Comparison of ENCODE assay signal across 29 cellular contexts in the genomic region with DNA sequence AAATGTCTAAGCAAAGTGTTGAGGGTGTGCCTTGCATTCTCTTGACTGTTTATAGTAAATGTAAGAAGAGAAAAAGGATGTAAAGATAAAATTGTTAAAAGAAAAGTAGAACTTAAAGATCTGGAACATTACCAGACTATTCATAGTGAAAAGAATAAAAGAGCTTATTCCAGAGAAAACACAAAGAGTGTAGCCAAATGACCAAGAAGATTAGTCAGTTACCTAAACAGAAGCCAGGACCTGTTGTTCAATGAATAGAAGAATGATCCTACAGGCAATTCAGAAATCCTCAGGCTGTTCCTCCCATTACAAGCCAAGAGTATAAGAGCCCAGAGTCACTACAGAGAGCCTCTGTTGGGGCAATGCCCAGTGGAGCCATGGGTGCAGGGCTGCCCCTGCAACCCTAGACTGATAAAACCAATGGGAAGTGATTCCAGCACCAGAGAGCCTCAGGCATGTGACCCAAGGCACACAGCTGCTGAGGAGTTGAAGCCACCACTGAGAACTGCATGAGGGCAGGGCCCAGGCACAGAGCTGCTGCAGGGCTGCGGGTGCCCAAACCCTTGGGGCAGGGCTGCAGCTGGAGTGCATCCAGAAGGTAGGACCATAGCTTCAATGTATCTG.
DNase-seq lines count a peak whose midpoint lies in the region; ATAC-seq, FAIRE-seq and TF ChIP-seq lines count a peak whose summit lies in the region.
"Had no signal": no experiment of that assay in that cellular context is flagged by ENCODE, and none has a peak within 500 bp of the region (broad histone marks: within the 10 kb centered on the region; RNA-seq: fewer than 3 reads in every experiment).

No MANE protein-coding gene starts in this region.

- H3K4me1 ChIP-seq in mammary epithelial cell (ENCODE audit: insufficient read depth, low read length) = peaks cover 23% of the 10 kb centered on the region
- peaks cover 4% of the 10 kb centered on the region for H3K4me1 ChIP-seq in astrocyte (ENCODE audit: insufficient read depth, low read length)
- peaks cover 8% of the 10 kb centered on the region for H3K4me1 ChIP-seq in keratinocyte (ENCODE audit: control insufficient read depth, extremely low read depth, insufficient read depth, low read length)

- DNase-seq in MCF 10A (ENCODE audit: unreplicated experiment) (no peak), mammary epithelial cell (no peak), astrocyte (ENCODE audit: low read depth) (peak; percentile 33), keratinocyte (ENCODE audit: low read depth, low spot score) (no peak), medulla oblongata (ENCODE audit: extremely low spot score) (no peak)
- no peak for DNase-seq in stimulated activated naive B cell treated with anti-CD40 and anti-IgM and Interleukin-4, amounts not matched to agents 10 μg/mL and 1 μg/mL and 100 μg/mL, for 72 hours
- DNase-seq in activated CD4-positive, alpha-beta T cell treated with anti-CD3 and anti-CD28 coated beads for 48 hours = no peak
- DNase-seq: activated CD4-positive, alpha-beta T cell treated with anti-CD3 and anti-CD28 coated beads, Interleukin-2, amount 50 U/mL, for 48 hours; activated CD8-positive, alpha-beta memory T cell treated with anti-CD3 and anti-CD28 coated beads, Interleukin-2, amount 50 U/mL, for 48 hours; Caco-2; effector CD8-positive, alpha-beta T cell; foreskin keratinocyte; lower lobe of right lung; NCI-H1092 treated with DMSO at 0.1 percent for 48 hours; NCI-H187 treated with DMSO at 0.1 percent for 48 hours; NCI-H510A treated with DMSO at 0.1 percent for 48 hours; nephron progenitor cell; ovary; stimulated activated naive CD4-positive, alpha-beta T cell had no signal

- POLR2A ChIA-PET in MCF 10A (lab: Yijun Ruan, JAX) = interaction anchor here (0.5 kb wide), 1 partner anchor 534 kb away, joined by 3 read pairs; no protein-coding TSS in a partner anchor

- peaks cover 36% of the 10 kb centered on the region for H3K4me1 Mint-ChIP-seq in MCF 10A (ENCODE audit: insufficient read depth, unreplicated experiment)
- H3K4me1 Mint-ChIP-seq in astrocyte (ENCODE audit: low read depth, unreplicated experiment) = peaks cover 40% of the 10 kb centered on the region
- H3K4me1 Mint-ChIP-seq in stimulated activated naive B cell treated with anti-CD40 and anti-IgM and Interleukin-4, amounts not matched to agents 10 μg/mL and 1 μg/mL and 100 μg/mL, for 72 hours = peaks cover 4 to 14% of the 10 kb centered on the region in 2 donors
- H3K4me1 Mint-ChIP-seq: activated naive CD4-positive, alpha-beta T cell treated with anti-CD3 and anti-CD28 coated beads, Interleukin-2, amount 50 U/mL, for 24 hours; nephron progenitor cell had no signal

- H3K79me2 ChIP-seq in mammary epithelial cell (ENCODE audit: insufficient read depth, low read length) (no peaks in the 10 kb centered on the region), astrocyte (ENCODE audit: insufficient read depth, low read length) (no peaks in the 10 kb centered on the region), keratinocyte (ENCODE audit: control insufficient read depth, insufficient read depth, low read length) (no peaks in the 10 kb centered on the region)

- BruUV-seq in MCF 10A (replicated peaks; lab: Mats Ljungman, UMichigan) (no TSS peak), mammary epithelial cell (replicated peaks; lab: Mats Ljungman, UMichigan) (no TSS peak)

- H3K4me3 ChIP-seq in mammary epithelial cell (replicated peaks in 1 of 3; ENCODE audit: insufficient read depth in 1 of 3, low read depth in 2 of 3, low read length in 3 of 3) = no peak overlapping the region
- H3K4me3 ChIP-seq in astrocyte (ENCODE audit: insufficient read depth, low read depth, low read length) = no peak overlapping the region
- no peak overlapping the region for H3K4me3 ChIP-seq in keratinocyte (ENCODE audit: control insufficient read depth in 2 of 3, extremely low read depth in 1 of 3, insufficient read depth in 2 of 3, low read depth in 1 of 3, low read length in 3 of 3)
- H3K4me3 ChIP-seq: cardiac muscle cell, coronary artery, heart right ventricle, lower lobe of right lung, ovary, skin epidermis had no signal

- FAIRE-seq in astrocyte (lab: Jason Lieb, UNC) (peak; percentile 72), keratinocyte (lab: Jason Lieb, UNC) (peak; percentile 56)
- FAIRE-seq: G401.6 had no signal

- in situ Hi-C loops in mammary epithelial cell (cut with MboI; ENCODE audit: low sequenced_read_pairs in 2 of 2) = no loop called here

- no peak overlapping the region for H3K4me2 ChIP-seq in mammary epithelial cell (ENCODE audit: insufficient read depth, low read depth, low read length)
- no peak overlapping the region for H3K4me2 ChIP-seq in astrocyte (ENCODE audit: low read length)
- H3K4me2 ChIP-seq in keratinocyte (ENCODE audit: control insufficient read depth, extremely low read depth, insufficient read depth, low read depth, low read length) = no peak overlapping the region

- 90% methylated on average over 1 of the region's 1 CpG for WGBS in mammary epithelial cell (ENCODE audit: low coverage, missing lambda C conversion rate)

- H3K27ac ChIP-seq in mammary epithelial cell (ENCODE audit: insufficient read depth, low read depth, low read length) (no peak overlapping the region), astrocyte (ENCODE audit: low read depth, low read length) (no peak overlapping the region), keratinocyte (ENCODE audit: control insufficient read depth, insufficient read depth, low read length) (no peak overlapping the region)
- H3K27ac ChIP-seq: cardiac muscle cell, coronary artery, foreskin keratinocyte, heart right ventricle, lower lobe of right lung, ovary had no signal

- TF ChIP-seq CTCF in MCF 10A (IDR thresholded peaks at IDR 0.05; ENCODE audit: unreplicated experiment) (no peak), mammary epithelial cell (conservative IDR thresholded peaks at IDR 0.05 in 1 of 2, IDR thresholded peaks at IDR 0.05 in 1 of 2; ENCODE audit: extremely low read depth in 1 of 2, insufficient read depth in 1 of 2, low read depth in 1 of 2, low read length in 2 of 2) (no peak), astrocyte (IDR thresholded peaks at IDR 0.05; ENCODE audit: insufficient read depth, low read depth, low read length) (no peak), keratinocyte (optimal IDR thresholded peaks at IDR 0.05 in 1 of 3, IDR thresholded peaks at IDR 0.05 in 1 of 3, conservative IDR thresholded peaks at IDR 0.05 in 1 of 3; ENCODE audit: extremely low read depth in 1 of 3, insufficient read depth in 2 of 3, low read length in 3 of 3) (no peak)

- dilution Hi-C loops in mammary epithelial cell (cut with HindIII; ENCODE audit: low sequenced_read_pairs) = no loop called here
- dilution Hi-C loops in keratinocyte (cut with MboI; ENCODE audit: extremely low pct_ligation_motif_present, low sequenced_read_pairs) = no loop called here

- H3K9me3 Mint-ChIP-seq in MCF 10A (ENCODE audit: unreplicated experiment) = no peaks in the 10 kb centered on the region
- peaks cover 7% of the 10 kb centered on the region for H3K9me3 Mint-ChIP-seq in astrocyte (ENCODE audit: unreplicated experiment)
- H3K9me3 Mint-ChIP-seq in stimulated activated naive B cell treated with anti-CD40 and anti-IgM and Interleukin-4, amounts not matched to agents 10 μg/mL and 1 μg/mL and 100 μg/mL, for 72 hours = peaks cover 0 to 4% of the 10 kb centered on the region in 2 donors

- intact Hi-C loops in MCF 10A (cut with micrococcal nuclease) (no loop called here), mammary epithelial cell (cut with micrococcal nuclease) (no loop called here)

- no peaks in the 10 kb centered on the region for H3K9me1 ChIP-seq in keratinocyte (ENCODE audit: control insufficient read depth, extremely low read depth, insufficient read depth, low read length)

- H4K20me1 ChIP-seq in mammary epithelial cell (ENCODE audit: insufficient read depth, low read length) (no peaks in the 10 kb centered on the region), astrocyte (ENCODE audit: insufficient read depth, low read length) (no peaks in the 10 kb centered on the region), keratinocyte (ENCODE audit: control insufficient read depth, extremely low read depth, insufficient read depth, low read length) (no peaks in the 10 kb centered on the region)

- CTCF ChIA-PET in MCF 10A (lab: Yijun Ruan, JAX) = interaction anchor here (0.8 kb wide), 1 partner anchor 772 kb away, joined by 3 read pairs; no protein-coding TSS in a partner anchor
- CTCF ChIA-PET in mammary epithelial cell (lab: Charles Lee; ENCODE audit: low non-redundant PET) = no interaction called here

- H3K9me3 ChIP-seq in mammary epithelial cell (replicated peaks; ENCODE audit: insufficient read depth, low read length) = peaks cover 3% of the 10 kb centered on the region
- no peaks in the 10 kb centered on the region for H3K9me3 ChIP-seq in astrocyte (ENCODE audit: insufficient read depth, low read depth, low read length)
- no peaks in the 10 kb centered on the region for H3K9me3 ChIP-seq in keratinocyte (ENCODE audit: control insufficient read depth, low read depth, low read length)
- H3K9me3 ChIP-seq: lower lobe of right lung, ovary had no signal

- peak overlapping the region; percentile 35 for H3K27ac Mint-ChIP-seq in MCF 10A (ENCODE audit: low read depth, unreplicated experiment)
- no peak overlapping the region for H3K27ac Mint-ChIP-seq in astrocyte (ENCODE audit: unreplicated experiment)
- H3K27ac Mint-ChIP-seq in stimulated activated naive B cell treated with anti-CD40 and anti-IgM and Interleukin-4, amounts not matched to agents 10 μg/mL and 1 μg/mL and 100 μg/mL, for 72 hours = peak overlapping the region; percentile 43
- H3K27ac Mint-ChIP-seq: activated naive CD4-positive, alpha-beta T cell treated with anti-CD3 and anti-CD28 coated beads, Interleukin-2, amount 50 U/mL, for 24 hours; CD14-positive monocyte; IgD-negative memory B cell; nephron progenitor cell had no signal

- H2AFZ ChIP-seq in mammary epithelial cell (ENCODE audit: low read depth, low read length) (no peak overlapping the region), astrocyte (ENCODE audit: low read depth, low read length) (no peak overlapping the region), keratinocyte (ENCODE audit: control insufficient read depth, low read length) (no peak overlapping the region)

- ATAC-seq in stimulated activated naive B cell treated with anti-CD40 and anti-IgM and Interleukin-4, amounts not matched to agents 10 μg/mL and 1 μg/mL and 100 μg/mL, for 72 hours (replicated peaks) = no peak
- no peak for ATAC-seq in HG02981 (IDR thresholded peaks at IDR 0.05; ENCODE audit: unreplicated experiment)
- ATAC-seq: activated CD4-positive, CD25-positive, alpha-beta regulatory T cell treated with anti-CD3 and anti-CD28 coated beads, Interleukin-2, amount 50 U/mL, for 24 hours; foreskin keratinocyte; lower lobe of right lung had no signal

- peaks cover 7% of the 10 kb centered on the region for H3K36me3 Mint-ChIP-seq in MCF 10A (ENCODE audit: insufficient read depth, unreplicated experiment)
- H3K36me3 Mint-ChIP-seq in astrocyte (ENCODE audit: low read depth, unreplicated experiment) = no peaks in the 10 kb centered on the region
- no peaks in the 10 kb centered on the region for H3K36me3 Mint-ChIP-seq in stimulated activated naive B cell treated with anti-CD40 and anti-IgM and Interleukin-4, amounts not matched to agents 10 μg/mL and 1 μg/mL and 100 μg/mL, for 72 hours
- H3K36me3 Mint-ChIP-seq: activated naive CD4-positive, alpha-beta T cell treated with anti-CD3 and anti-CD28 coated beads, Interleukin-2, amount 50 U/mL, for 24 hours; CD14-positive monocyte; IgD-negative memory B cell had no signal

- H3K27me3 ChIP-seq in mammary epithelial cell (ENCODE audit: insufficient read depth, low read length) (no peaks in the 10 kb centered on the region), astrocyte (ENCODE audit: insufficient read depth, low read length) (no peaks in the 10 kb centered on the region), keratinocyte (ENCODE audit: control insufficient read depth, extremely low read depth, insufficient read depth, low read length) (no peaks in the 10 kb centered on the region)
- H3K27me3 ChIP-seq: cardiac muscle cell, foreskin keratinocyte, heart right ventricle, ovary had no signal

- no peaks in the 10 kb centered on the region for H3K27me3 Mint-ChIP-seq in MCF 10A (ENCODE audit: insufficient read depth, unreplicated experiment)
- H3K27me3 Mint-ChIP-seq in astrocyte (ENCODE audit: low read depth, unreplicated experiment) = no peaks in the 10 kb centered on the region
- H3K27me3 Mint-ChIP-seq in stimulated activated naive B cell treated with anti-CD40 and anti-IgM and Interleukin-4, amounts not matched to agents 10 μg/mL and 1 μg/mL and 100 μg/mL, for 72 hours = peaks cover 0 to 5% of the 10 kb centered on the region in 2 donors
- H3K27me3 Mint-ChIP-seq: IgD-negative memory B cell had no signal

- no peak overlapping the region for H3K9ac ChIP-seq in mammary epithelial cell (ENCODE audit: insufficient read depth, low read length)
- H3K9ac ChIP-seq in astrocyte (ENCODE audit: low read length) = no peak overlapping the region
- H3K9ac ChIP-seq in keratinocyte (ENCODE audit: control insufficient read depth, extremely low read depth, insufficient read depth, low read length) = no peak overlapping the region

- H3K36me3 ChIP-seq in mammary epithelial cell (ENCODE audit: insufficient read depth, low read length) (no peaks in the 10 kb centered on the region), astrocyte (ENCODE audit: insufficient read depth, low read length) (no peaks in the 10 kb centered on the region), keratinocyte (ENCODE audit: control insufficient read depth in 2 of 2, extremely low read depth in 1 of 2, insufficient read depth in 2 of 2, low read length in 2 of 2) (no peaks in the 10 kb centered on the region)
- H3K36me3 ChIP-seq: cardiac muscle cell, heart right ventricle, lower lobe of right lung, ovary had no signal

- H3K4me3 Mint-ChIP-seq in MCF 10A (ENCODE audit: unreplicated experiment) (no peak overlapping the region), astrocyte (ENCODE audit: unreplicated experiment) (no peak overlapping the region)
- no peak overlapping the region for H3K4me3 Mint-ChIP-seq in stimulated activated naive B cell treated with anti-CD40 and anti-IgM and Interleukin-4, amounts not matched to agents 10 μg/mL and 1 μg/mL and 100 μg/mL, for 72 hours
- H3K4me3 Mint-ChIP-seq: activated naive CD4-positive, alpha-beta T cell treated with anti-CD3 and anti-CD28 coated beads, Interleukin-2, amount 50 U/mL, for 24 hours; CD14-positive monocyte; IgD-negative memory B cell; nephron progenitor cell had no signal
